Comparison of ENCODE assay signal across 18 cellular contexts in genomic region chr15:65354835-65355172, GRCh38. TPM values are rescaled to one million over a fixed set of nuclear protein-coding genes. Genes with fewer than 3 reads are reported as not detected.
DNase-seq lines count a peak whose midpoint lies in the region; ATAC-seq and TF ChIP-seq lines count a peak whose summit lies in the region.
"Had no signal": no experiment of that assay in that cellular context is flagged by ENCODE, and none has a peak within 500 bp of the region (broad histone marks: within the 10 kb centered on the region; RNA-seq: fewer than 3 reads in every experiment).

No MANE protein-coding gene starts in this region.

- TF ChIP-seq CTCF in cardiac muscle cell (IDR thresholded peaks at IDR 0.05; ENCODE audit: low read depth, low read length) = no peak
- no peak for TF ChIP-seq CTCF in endodermal cell (conservative IDR thresholded peaks at IDR 0.05)
- no peak for TF ChIP-seq CTCF in testis (IDR thresholded peaks at IDR 0.05)

- H3K4me1 Mint-ChIP-seq in endodermal cell = peaks cover 7% of the 10 kb centered on the region
- peaks cover 4 to 7% (median 6%) of the 10 kb centered on the region in 4 donors for H3K4me1 Mint-ChIP-seq in naive thymus-derived CD8-positive, alpha-beta T cell
- H3K4me1 Mint-ChIP-seq: activated T-helper 17 cell treated with anti-CD3 and anti-CD28 coated beads, Interleukin-2, amount 50 U/mL, for 72 hours had no signal

- intact Hi-C loops in Right ventricle myocardium inferior (cut with DNase I) (no loop called here), testis (cut with DNase I; ENCODE audit: low total_unique reads) (no loop called here)

- peaks cover 36% of the 10 kb centered on the region for H3K27me3 Mint-ChIP-seq in endodermal cell (ENCODE audit: insufficient read depth)
- peaks cover 28 to 57% (median 46%) of the 10 kb centered on the region in 5 donors for H3K27me3 Mint-ChIP-seq in naive thymus-derived CD8-positive, alpha-beta T cell

- H3K4me3 Mint-ChIP-seq in endodermal cell = peak overlapping the region; percentile 51
- H3K4me3 Mint-ChIP-seq in naive thymus-derived CD8-positive, alpha-beta T cell = peak overlapping the region in 7 of 10 donors; percentile 2 to 49 (median 18)
- H3K4me3 Mint-ChIP-seq: activated T-helper 17 cell treated with anti-CD3 and anti-CD28 coated beads, Interleukin-2, amount 50 U/mL, for 72 hours had no signal

- POLR2A ChIA-PET in naive thymus-derived CD8-positive, alpha-beta T cell (lab: Charles Lee) = no interaction called here

- 61 to 82% methylated on average over 4 to 10 of the region's 10 CpGs for WGBS in endodermal cell (ENCODE audit: insufficient coverage in 1 of 2, insufficient read length in 1 of 2), 2 experiments
- 53 to 73% methylated on average over 3 to 6 of the region's 10 CpGs for WGBS in testis, 2 donors

- peaks cover 11% of the 10 kb centered on the region for H3K4me1 ChIP-seq in cardiac muscle cell (ENCODE audit: low read depth)
- no peaks in the 10 kb centered on the region for H3K4me1 ChIP-seq in endodermal cell (ENCODE audit: control insufficient read depth, insufficient read depth, low read length)
- H3K4me1 ChIP-seq in testis = peaks cover 3% of the 10 kb centered on the region

- H3K27ac ChIP-seq in cardiac muscle cell = peak overlapping the region; percentile 17
- H3K27ac ChIP-seq in endodermal cell (ENCODE audit: low read depth, low read length) = peak overlapping the region; percentile 97
- H3K27ac ChIP-seq in testis = no peak overlapping the region
- H3K27ac ChIP-seq: KMS-11 had no signal

- H3K9ac ChIP-seq in endodermal cell (ENCODE audit: extremely low read depth, low read length, poor library complexity, severe bottlenecking) = no peak overlapping the region
- H3K9ac ChIP-seq: KMS-11 had no signal

- H3K27ac Mint-ChIP-seq in endodermal cell = no peak overlapping the region
- no peak overlapping the region for H3K27ac Mint-ChIP-seq in naive thymus-derived CD8-positive, alpha-beta T cell
- H3K27ac Mint-ChIP-seq: activated T-helper 17 cell treated with anti-CD3 and anti-CD28 coated beads, Interleukin-2, amount 50 U/mL, for 72 hours; stimulated activated naive CD8-positive, alpha-beta T cell treated with anti-CD3 and anti-CD28 coated beads, Interleukin-15, Interleukin-2, amounts not matched to agents 100 ng/mL and 50 ng/mL, for 24 hours had no signal

- TF ChIP-seq POLR2A in testis (IDR thresholded peaks at IDR 0.05) = no peak

- peaks cover 8% of the 10 kb centered on the region for H3K36me3 Mint-ChIP-seq in endodermal cell (ENCODE audit: low read depth)
- H3K36me3 Mint-ChIP-seq in naive thymus-derived CD8-positive, alpha-beta T cell = peaks cover 0 to 12% (median 7%) of the 10 kb centered on the region in 3 donors

- no peaks in the 10 kb centered on the region for H3K36me3 ChIP-seq in cardiac muscle cell
- H3K36me3 ChIP-seq in endodermal cell (ENCODE audit: control insufficient read depth, insufficient read depth, low read length) = no peaks in the 10 kb centered on the region
- H3K36me3 ChIP-seq in testis (ENCODE audit: low read depth, missing control alignments) = no peaks in the 10 kb centered on the region

- peak overlapping the region; percentile 37 for H3K4me3 ChIP-seq in cardiac muscle cell
- no peak overlapping the region for H3K4me3 ChIP-seq in endodermal cell (ENCODE audit: low read length)
- peak overlapping the region; percentile 31 to 44 for H3K4me3 ChIP-seq in testis

- H3K9me3 ChIP-seq in cardiac muscle cell (ENCODE audit: low read depth) (no peaks in the 10 kb centered on the region), endodermal cell (ENCODE audit: control insufficient read depth, low read length) (peaks cover 24% of the 10 kb centered on the region), testis (no peaks in the 10 kb centered on the region)

- H3K27me3 ChIP-seq in cardiac muscle cell = peaks cover 2% of the 10 kb centered on the region
- peaks cover 19% of the 10 kb centered on the region for H3K27me3 ChIP-seq in endodermal cell (ENCODE audit: control insufficient read depth, insufficient read depth, low read length, poor library complexity, severe bottlenecking)
- H3K27me3 ChIP-seq in testis = no peaks in the 10 kb centered on the region

- ATAC-seq in Right ventricle myocardium inferior = no peak
- no peak for ATAC-seq in naive thymus-derived CD8-positive, alpha-beta T cell
- ATAC-seq in HG02763 (IDR thresholded peaks at IDR 0.05; ENCODE audit: unreplicated experiment) = no peak
- ATAC-seq: activated T-helper 17 cell treated with anti-CD3 and anti-CD28 coated beads, Interleukin-2, amount 50 U/mL, for 72 hours had no signal

- H3K9me3 Mint-ChIP-seq in endodermal cell = peaks cover 31% of the 10 kb centered on the region
- peaks cover 0 to 32% (median 10%) of the 10 kb centered on the region in 9 donors for H3K9me3 Mint-ChIP-seq in naive thymus-derived CD8-positive, alpha-beta T cell

- no peak for DNase-seq in cardiac muscle cell (ENCODE audit: low read depth in 1 of 2, low spot score in 1 of 2)
- no peak for DNase-seq in Right ventricle myocardium inferior (ENCODE audit: missing footprints)
- DNase-seq in endodermal cell = no peak
- no peak for DNase-seq in naive thymus-derived CD8-positive, alpha-beta T cell
- DNase-seq in testis = no peak
- DNase-seq in NOMO-1 (lab: John Stamatoyannopoulos, UW; ENCODE audit: unreplicated experiment in 2 of 2) = no peak
- DNase-seq in inferior parietal cortex (ENCODE audit: extremely low spot score) = no peak
- DNase-seq: Calu3, HCEC 1CT, NCI-H1694 treated with DMSO at 0.1 percent for 48 hours had no signal

RNA-seq across cellular contexts. Expression of gene IGDCC3, which starts 23.0 kb away (rescaled TPM):
- 41.9 and 54.6 TPM in 2 replicates for total RNA-seq in cardiac muscle cell
- polyA plus RNA-seq in cardiac muscle cell = 41.1 and 52.4 TPM in 2 replicates
- total RNA-seq in Right ventricle myocardium inferior = 0.43 TPM
- 10 to 100 TPM in 1 of 2 donors, 1 to 10 TPM in 1; 7.9 to 13.5 TPM for total RNA-seq in endodermal cell
- polyA plus RNA-seq in endodermal cell (2013, experiment 1 of 2) = 160 TPM
- polyA plus RNA-seq in endodermal cell (2013, experiment 2 of 2) = 139 TPM
- total RNA-seq in naive thymus-derived CD8-positive, alpha-beta T cell = not detected
- polyA plus RNA-seq in naive thymus-derived CD8-positive, alpha-beta T cell = not detected
- 1 to 10 TPM; 6.5 TPM for total RNA-seq in testis
- polyA plus RNA-seq in testis (ENCODE audit: insufficient read depth, low read depth, low replicate concordance) = 5.8 TPM
- total RNA-seq: activated T-helper 17 cell treated with anti-CD3 and anti-CD28 coated beads, Interleukin-2, amount 50 U/mL, for 72 hours; Calu3 had no signal

RNA-seq across cellular contexts. Expression of gene RNU5B-1, which starts 50.3 kb away (rescaled TPM):
- total RNA-seq in cardiac muscle cell (not detected in 2 replicates), Right ventricle myocardium inferior (25.8 TPM), endodermal cell (10 to 100 TPM in 1 of 2 donors, not detected in 1; 18.6 TPM), testis (not detected)
- polyA plus RNA-seq in cardiac muscle cell (not detected in 2 replicates), testis (ENCODE audit: insufficient read depth, low read depth, low replicate concordance) (not detected)
- 18,487 TPM for polyA plus RNA-seq in endodermal cell (2013, experiment 1 of 2)
- 28,205 TPM for polyA plus RNA-seq in endodermal cell (2013, experiment 2 of 2)
- 10 to 100 TPM; 20.8 to 33.0 TPM for total RNA-seq in naive thymus-derived CD8-positive, alpha-beta T cell
- polyA plus RNA-seq in naive thymus-derived CD8-positive, alpha-beta T cell = not detected
- total RNA-seq: frontal cortex, kidney epithelial cell, myocyte, skeletal muscle tissue had no signal

RNA-seq across cellular contexts. Expression of gene RNU5A-1, which starts 59.0 kb away (rescaled TPM):
- total RNA-seq in cardiac muscle cell (not detected in 2 replicates), Right ventricle myocardium inferior (not detected), endodermal cell (not detected), testis (not detected)
- polyA plus RNA-seq in cardiac muscle cell (not detected in 2 replicates), testis (ENCODE audit: insufficient read depth, low read depth, low replicate concordance) (not detected)
- polyA plus RNA-seq in endodermal cell (2013, experiment 1 of 2) = 11,210 TPM
- 16,814 TPM for polyA plus RNA-seq in endodermal cell (2013, experiment 2 of 2)
- total RNA-seq in naive thymus-derived CD8-positive, alpha-beta T cell = not detected
- polyA plus RNA-seq in naive thymus-derived CD8-positive, alpha-beta T cell = not detected
- total RNA-seq: activated T-helper 17 cell treated with anti-CD3 and anti-CD28 coated beads, Interleukin-2, amount 50 U/mL, for 72 hours; Calu3; frontal cortex; kidney epithelial cell; myocyte; skeletal muscle tissue had no signal

Comparison
In these comparisons a context has a peak if more than half of its experiments do, and no peak if none do; other contexts are left out.
1. H3K27ac ChIP-seq: peak in cardiac muscle cell (single experiment) and endodermal cell (single experiment); none in testis (0 of 2).